In the genomic region with DNA sequence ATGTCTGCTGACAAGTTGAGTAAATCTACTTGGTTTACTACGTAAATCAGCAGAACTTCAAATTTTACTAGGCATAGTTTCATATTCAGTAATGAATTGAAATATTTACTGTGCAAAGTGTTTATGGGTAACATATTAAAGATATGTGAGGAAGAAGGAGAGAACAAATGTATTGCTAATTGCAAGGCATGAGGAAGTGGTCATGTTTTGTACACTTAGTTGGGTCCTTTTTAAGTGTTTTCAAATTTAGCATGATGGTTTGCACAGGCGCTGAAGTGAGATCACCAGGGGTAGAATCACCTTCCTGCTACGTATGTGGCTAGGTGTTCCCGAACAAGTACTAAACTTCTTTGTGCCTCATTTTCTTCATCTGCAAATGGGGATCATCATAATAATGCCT, we compare ENCODE assay signal across 22 cellular contexts.
DNase-seq lines count a peak whose midpoint lies in the region; ATAC-seq lines count a peak whose summit lies in the region.
"Had no signal": no experiment of that assay in that cellular context is flagged by ENCODE, and none has a peak within 500 bp of the region (broad histone marks: within the 10 kb centered on the region; RNA-seq: fewer than 3 reads in every experiment).

No MANE protein-coding gene starts in this region.

- intact Hi-C loops in activated naive CD4-positive, alpha-beta T cell treated with anti-CD3 and anti-CD28 coated beads for 36 hours (cut with micrococcal nuclease) = no loop called here

- H3K27ac Mint-ChIP-seq in activated naive CD4-positive, alpha-beta T cell treated with anti-CD3 and anti-CD28 coated beads for 36 hours = no peak overlapping the region
- H3K27ac Mint-ChIP-seq: activated naive CD8-positive, alpha-beta T cell treated with anti-CD3 and anti-CD28 coated beads, Interleukin-2, amount 10 ng/mL, durations not matched to agents 7 days and 5 days; activated T-helper 17 cell treated with anti-CD3 and anti-CD28 coated beads, Interleukin-2, amount 50 U/mL, for 72 hours had no signal

- peaks cover 2% of the 10 kb centered on the region for H3K9me3 Mint-ChIP-seq in activated naive CD4-positive, alpha-beta T cell treated with anti-CD3 and anti-CD28 coated beads for 36 hours
- H3K9me3 Mint-ChIP-seq: activated naive CD8-positive, alpha-beta T cell treated with anti-CD3 and anti-CD28 coated beads, Interleukin-2, amount 10 ng/mL, durations not matched to agents 7 days and 5 days; neural crest cell had no signal

- peak; percentile 96 for ATAC-seq in GM18861 (IDR thresholded peaks at IDR 0.05; ENCODE audit: unreplicated experiment)
- ATAC-seq in GM21786 (IDR thresholded peaks at IDR 0.05; ENCODE audit: unreplicated experiment) = peak; percentile 59
- ATAC-seq in HG03175 (IDR thresholded peaks at IDR 0.05; ENCODE audit: unreplicated experiment) = peak; percentile 82
- ATAC-seq: activated T-helper 17 cell treated with anti-CD3 and anti-CD28 coated beads, Interleukin-2, amount 50 U/mL, for 72 hours; foreskin keratinocyte; mucosa of descending colon had no signal

- H3K27me3 Mint-ChIP-seq in activated naive CD4-positive, alpha-beta T cell treated with anti-CD3 and anti-CD28 coated beads for 36 hours (ENCODE audit: low read depth) = no peaks in the 10 kb centered on the region
- H3K27me3 Mint-ChIP-seq: activated naive CD8-positive, alpha-beta T cell treated with anti-CD3 and anti-CD28 coated beads, Interleukin-2, amount 10 ng/mL, durations not matched to agents 7 days and 5 days; activated T-helper 17 cell treated with anti-CD3 and anti-CD28 coated beads, Interleukin-2, amount 50 U/mL, for 72 hours had no signal

- peak; percentile 39 for DNase-seq in kidney tubule cell (ENCODE audit: low spot score)
- no peak for DNase-seq in NCI-H1417 treated with DMSO at 0.1 percent for 48 hours (lab: John Stamatoyannopoulos, UW)
- DNase-seq in activated naive CD4-positive, alpha-beta T cell treated with anti-CD3 and anti-CD28 coated beads for 36 hours = no peak
- DNase-seq in cortex of kidney (lab: John Stamatoyannopoulos, UW) = no peak
- DNase-seq in NK-92 treated with Interleukin-12 subunit alpha and Interleukin-12 subunit beta, amount 100 ng/mL, for 24 hours (lab: John Stamatoyannopoulos, UW) = no peak
- DNase-seq: activated CD8-positive, alpha-beta memory T cell treated with anti-CD3 and anti-CD28 coated beads, Interleukin-2, amount 50 U/mL, for 4 hours; activated naive CD8-positive, alpha-beta T cell treated with anti-CD3 and anti-CD28 coated beads, Interleukin-2, amount 10 ng/mL, durations not matched to agents 7 days and 5 days; COR-L47; foreskin keratinocyte; mucosa of descending colon; NCI-H187; NCI-H2227 treated with DMSO at 0.1 percent for 48 hours; NCI-H748 treated with DMSO at 0.1 percent for 48 hours; OCI-M1; posterior cingulate gyrus; stimulated activated CD8-positive, alpha-beta memory T cell treated with anti-CD3 and anti-CD28 coated beads, Interleukin-4, amount 100 ng/mL, for 48 hours; WERI-Rb-1 had no signal

- no peaks in the 10 kb centered on the region for H3K4me1 Mint-ChIP-seq in activated naive CD4-positive, alpha-beta T cell treated with anti-CD3 and anti-CD28 coated beads for 36 hours (ENCODE audit: low read depth)
- H3K4me1 Mint-ChIP-seq: activated naive CD8-positive, alpha-beta T cell treated with anti-CD3 and anti-CD28 coated beads, Interleukin-2, amount 10 ng/mL, durations not matched to agents 7 days and 5 days; activated T-helper 17 cell treated with anti-CD3 and anti-CD28 coated beads, Interleukin-2, amount 50 U/mL, for 72 hours; neural crest cell had no signal

- H3K36me3 Mint-ChIP-seq in activated naive CD4-positive, alpha-beta T cell treated with anti-CD3 and anti-CD28 coated beads for 36 hours (ENCODE audit: low read depth) = no peaks in the 10 kb centered on the region
- H3K36me3 Mint-ChIP-seq: activated naive CD8-positive, alpha-beta T cell treated with anti-CD3 and anti-CD28 coated beads, Interleukin-2, amount 10 ng/mL, durations not matched to agents 7 days and 5 days had no signal

- CTCF ChIA-PET in activated naive CD4-positive, alpha-beta T cell treated with anti-CD3 and anti-CD28 coated beads for 36 hours (lab: Charles Lee) = interaction anchor here (0.7 kb wide), 1 partner anchor 158 kb away, joined by 3 read pairs; no protein-coding TSS in a partner anchor

- no peak overlapping the region for H3K4me3 Mint-ChIP-seq in activated naive CD4-positive, alpha-beta T cell treated with anti-CD3 and anti-CD28 coated beads for 36 hours
- H3K4me3 Mint-ChIP-seq: activated naive CD8-positive, alpha-beta T cell treated with anti-CD3 and anti-CD28 coated beads, Interleukin-2, amount 10 ng/mL, durations not matched to agents 7 days and 5 days; activated T-helper 17 cell treated with anti-CD3 and anti-CD28 coated beads, Interleukin-2, amount 50 U/mL, for 72 hours; neural crest cell had no signal
